1 cellular context compared by ENCODE assay signal in genomic region chr17:18860161-18860972, GRCh38.
TF ChIP-seq lines count a peak whose summit lies in the region.

No MANE protein-coding gene starts in this region.

TF ChIP-seq in K562, 482 proteins besides CTCF, POLR2A, EP300 and RAD21 (continued from another document):
- TF ChIP-seq HOMEZ (CRISPR knock-in tag; IDR thresholded peaks at IDR 0.05): no peak
- TF ChIP-seq HNRNPLL (IDR thresholded peaks at IDR 0.05; ENCODE audit: low read depth, low read length, poor library complexity, severe bottlenecking): no peak
- TF ChIP-seq SMAD2 (IDR thresholded peaks at IDR 0.05; ENCODE audit: low read depth, low read length): no peak
- TF ChIP-seq BHLHE40 (IDR thresholded peaks at IDR 0.05; ENCODE audit: low read length): no peak
- no peak for TF ChIP-seq ZBTB17 (CRISPR knock-in tag; IDR thresholded peaks at IDR 0.05)
- no peak for TF ChIP-seq EWSR1 (IDR thresholded peaks at IDR 0.05; ENCODE audit: borderline replicate concordance, low read depth, partially characterized antibody)
- TF ChIP-seq CCNT2 (IDR thresholded peaks at IDR 0.05; ENCODE audit: borderline replicate concordance, extremely low read depth, insufficient read length, low read depth, low read length): no peak
- TF ChIP-seq ATF6 (CRISPR knock-in tag; IDR thresholded peaks at IDR 0.05): no peak
- no peak for TF ChIP-seq SUPT5H (IDR thresholded peaks at IDR 0.05)
- no peak for TF ChIP-seq FOS (IDR thresholded peaks at IDR 0.05; ENCODE audit: extremely low read depth, insufficient read length)
- TF ChIP-seq ZNF165 (CRISPR knock-in tag; IDR thresholded peaks at IDR 0.05; ENCODE audit: borderline replicate concordance): no peak
TF ChIP-seq in K562: peak in this region for 0.
